In the genomic region with DNA sequence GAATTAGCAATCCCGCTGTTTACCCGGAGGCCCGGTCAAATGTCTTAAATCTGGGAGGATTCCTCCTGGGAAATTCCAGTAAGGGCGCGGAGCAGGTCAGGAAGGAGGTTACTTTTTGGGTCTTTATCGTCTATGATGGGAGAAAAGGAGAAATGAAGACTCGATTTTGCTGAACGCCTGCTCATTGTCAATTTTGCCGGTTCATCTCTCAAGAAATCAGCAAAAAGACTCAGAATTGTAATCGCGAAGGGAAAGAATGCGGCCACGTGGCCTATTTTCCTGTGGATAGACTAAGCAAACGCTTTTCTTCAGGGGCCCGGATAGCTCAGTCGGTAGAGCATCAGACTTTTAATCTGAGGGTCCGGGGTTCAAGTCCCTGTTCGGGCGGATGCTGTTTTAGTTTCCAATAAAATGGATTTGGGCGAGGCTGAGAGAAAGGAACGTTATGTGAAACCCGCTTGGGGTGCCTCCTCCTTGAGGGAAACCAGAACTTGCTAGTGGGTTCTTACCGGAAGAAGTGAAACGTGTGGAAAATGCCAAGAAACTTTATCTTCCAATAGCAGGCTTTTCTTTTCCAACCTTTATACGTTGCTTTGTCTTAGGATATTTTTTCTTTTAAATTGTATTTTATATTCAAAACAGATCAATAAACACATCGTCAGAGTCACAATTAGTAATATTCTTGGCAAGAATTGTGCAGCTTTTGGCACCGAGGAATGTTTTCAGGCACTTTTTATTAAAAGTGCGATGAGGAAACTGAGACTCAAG, we compare ENCODE assay signal across 8 cellular contexts. TPM values are rescaled to one million over a fixed set of nuclear protein-coding genes. Genes with fewer than 3 reads are reported as not detected.
DNase-seq lines count a peak whose midpoint lies in the region; ATAC-seq and TF ChIP-seq lines count a peak whose summit lies in the region.

No MANE protein-coding gene starts in this region.

- POLR2A ChIA-PET in IMR-90 (lab: Charles Lee; ENCODE audit: unreplicated experiment): no interaction called here

- H2AK9ac ChIP-seq in IMR-90 (replicated peaks; ENCODE audit: low read depth, low read length, poor library complexity): no peak overlapping the region

- no peak overlapping the region for H2AK5ac ChIP-seq in IMR-90 (ENCODE audit: low read depth, low read length)

- H3K79me1 ChIP-seq in IMR-90 (ENCODE audit: low read depth in 1 of 2, low read length in 2 of 2): no peaks in the 10 kb centered on the region

- peaks cover 2% of the 10 kb centered on the region for H3K27me3 Mint-ChIP-seq in activated naive CD4-positive, alpha-beta T cell treated with anti-CD3 and anti-CD28 coated beads, Interleukin-2, amount 50 U/mL, for 24 hours

- no peaks in the 10 kb centered on the region for H3K9me3 Mint-ChIP-seq in activated naive CD4-positive, alpha-beta T cell treated with anti-CD3 and anti-CD28 coated beads, Interleukin-2, amount 50 U/mL, for 24 hours

- H3K4me3 Mint-ChIP-seq in activated naive CD4-positive, alpha-beta T cell treated with anti-CD3 and anti-CD28 coated beads, Interleukin-2, amount 50 U/mL, for 24 hours: peak overlapping the region; percentile 79

- peak overlapping the region; percentile 57 for H3K9ac ChIP-seq in IMR-90 (ENCODE audit: low read depth, low read length)

- dilution Hi-C loops in IMR-90 (cut with HindIII; ENCODE audit: low sequenced_read_pairs, unreplicated experiment): no loop called here

- H3K27ac ChIP-seq in IMR-90 (ENCODE audit: insufficient read depth, low read length) (peak overlapping the region; percentile 31; the same call in 1 of the 2 replicates), SJSA1 (peak overlapping the region; percentile 1)

- peak overlapping the region in 1 of 2 experiments; percentile 67; a peak in 2 of 4 replicates for H4K8ac ChIP-seq in IMR-90 (ENCODE audit: low read depth in 2 of 2, low read length in 2 of 2)

- peak overlapping the region; percentile 82 for H2BK120ac ChIP-seq in IMR-90 (ENCODE audit: low read depth, low read length)

- 3% methylated on average over 18 of the region's 28 CpGs; no CpG with 5 or more reads in 1 of the 2 experiments for WGBS in IMR-90 (ENCODE audit: extremely low coverage in 2 of 2, insufficient read length in 1 of 2), 2 experiments

- H3K4me2 ChIP-seq in IMR-90 (ENCODE audit: low read depth, low read length): peak overlapping the region; percentile 63

- peak overlapping the region; percentile 51 for H4K91ac ChIP-seq in IMR-90 (ENCODE audit: insufficient read depth, low read depth, low read length)

- CTCF ChIA-PET in IMR-90 (lab: Yijun Ruan, JAX): no interaction called here

- peak overlapping the region; percentile 36; the same call in 1 of the 2 replicates for H2BK20ac ChIP-seq in IMR-90 (ENCODE audit: low read depth, low read length)

- no peaks in the 10 kb centered on the region for H3K9me1 ChIP-seq in IMR-90 (ENCODE audit: insufficient read depth, low read length)

- H2AFZ ChIP-seq in IMR-90 (replicated peaks; ENCODE audit: low read length, poor library complexity): peak overlapping the region; percentile 90

- H3K4me1 ChIP-seq in IMR-90 (ENCODE audit: control insufficient read depth, insufficient read depth, low read length) (peaks cover 3% of the 10 kb centered on the region; the same call in 1 of the 2 replicates), SJSA1 (replicated peaks) (peaks cover 9% of the 10 kb centered on the region)

- no peak for TF ChIP-seq CTCF in IMR-90 (conservative IDR thresholded peaks at IDR 0.05; ENCODE audit: low read depth, low read length)

- no peak for TF ChIP-seq RAD21 in IMR-90 (IDR thresholded peaks at IDR 0.05; ENCODE audit: low read length)

- peak overlapping the region; percentile 62; the same call in 1 of the 2 replicates for H3K56ac ChIP-seq in IMR-90 (ENCODE audit: extremely low read depth, insufficient read depth, low read length)

- peak; percentile 60 for ATAC-seq in IMR-90 (ENCODE audit: low read depth)
- peak; percentile 44 for ATAC-seq in left ventricle myocardium superior
- no peak for ATAC-seq in GM18870 (IDR thresholded peaks at IDR 0.05; ENCODE audit: unreplicated experiment)
- no peak for ATAC-seq in GM18517 (IDR thresholded peaks at IDR 0.05; ENCODE audit: unreplicated experiment)

- H3K4ac ChIP-seq in IMR-90 (ENCODE audit: low read depth, low read length): peak overlapping the region; percentile 51; the same call in 1 of the 2 replicates

- peak overlapping the region; percentile 16; the same call in 1 of the 3 replicates for H2BK15ac ChIP-seq in IMR-90 (ENCODE audit: low read depth, low read length)

- no peaks in the 10 kb centered on the region for H3K36me3 ChIP-seq in IMR-90 (ENCODE audit: control insufficient read depth, insufficient read depth, low read length)
- H3K36me3 ChIP-seq in SJSA1: no peaks in the 10 kb centered on the region

- no peak for TF ChIP-seq POLR2A in IMR-90 (IDR thresholded peaks at IDR 0.05; ENCODE audit: low read depth, low read length)

- H3K27me3 ChIP-seq in IMR-90 (ENCODE audit: control insufficient read depth, insufficient read depth, low read length) (no peaks in the 10 kb centered on the region), SJSA1 (replicated peaks) (no peaks in the 10 kb centered on the region)

- H2BK5ac ChIP-seq in IMR-90 (ENCODE audit: low read depth, low read length, poor library complexity, severe bottlenecking): peak overlapping the region; percentile 39

- no peaks in the 10 kb centered on the region for H3K36me3 Mint-ChIP-seq in activated naive CD4-positive, alpha-beta T cell treated with anti-CD3 and anti-CD28 coated beads, Interleukin-2, amount 50 U/mL, for 24 hours

- peaks cover 43% of the 10 kb centered on the region for H3K4me1 Mint-ChIP-seq in activated naive CD4-positive, alpha-beta T cell treated with anti-CD3 and anti-CD28 coated beads, Interleukin-2, amount 50 U/mL, for 24 hours

- peak overlapping the region; percentile 28; the same call in 1 of the 2 replicates for H3K18ac ChIP-seq in IMR-90 (ENCODE audit: low read depth, low read length)

- H3K9me3 ChIP-seq in IMR-90 (ENCODE audit: control insufficient read depth, insufficient read depth, low read length): no peaks in the 10 kb centered on the region
- no peaks in the 10 kb centered on the region for H3K9me3 ChIP-seq in SJSA1 (replicated peaks)

- H3K23ac ChIP-seq in IMR-90 (ENCODE audit: low read depth, low read length): peak overlapping the region; percentile 82

- H3K14ac ChIP-seq in IMR-90 (replicated peaks; ENCODE audit: low read depth, low read length): peak overlapping the region; percentile 77

- peak; percentile 85 for DNase-seq in G401 (ENCODE audit: low spot score)
- peak; percentile 93 for DNase-seq in IMR-90
- peak; percentile 92 to 95 for DNase-seq in SJSA1 (ENCODE audit: low read depth in 1 of 2, low spot score in 2 of 2)
- peak; percentile 47 for DNase-seq in left ventricle myocardium superior
- peak; percentile 59 for DNase-seq in renal cortical epithelial cell (ENCODE audit: low read depth)

- no peaks in the 10 kb centered on the region; the same call in none of the 2 replicates for H4K20me1 ChIP-seq in IMR-90 (ENCODE audit: insufficient read depth, low read length)

- peak overlapping the region; percentile 19; the same call in 1 of the 2 replicates for H4K5ac ChIP-seq in IMR-90 (ENCODE audit: low read depth, low read length)

- BruUV-seq in IMR-90 (replicated peaks; lab: Mats Ljungman, UMichigan): no TSS peak

- in situ Hi-C loops in G401 (cut with HindIII; ENCODE audit: low sequenced_read_pairs): no loop called here
- in situ Hi-C loops in IMR-90 (cut with MboI; ENCODE audit: low sequenced_read_pairs): loop anchor here (10.0 to 25.0 kb wide), 2 partner anchors 249 to 969 kb away; partner anchors contain the start of genes LPXN and ZFP91

- intact Hi-C loops in IMR-90 (cut with micrococcal nuclease): loop anchor here (2.0 to 10.0 kb wide), 2 partner anchors 61 to 981 kb away; partner anchors contain the start of genes LPXN and ZFP91
- intact Hi-C loops in left ventricle myocardium superior (cut with micrococcal nuclease): no loop called here

- H3K4me3 ChIP-seq in IMR-90 (ENCODE audit: insufficient read depth, low read depth, low read length) (peak overlapping the region; percentile 45), SJSA1 (peak overlapping the region; percentile 28)

- peak overlapping the region; percentile 96 for H3K27ac Mint-ChIP-seq in activated naive CD4-positive, alpha-beta T cell treated with anti-CD3 and anti-CD28 coated beads, Interleukin-2, amount 50 U/mL, for 24 hours

TF ChIP-seq in IMR-90, 13 proteins besides CTCF, POLR2A, EP300 and RAD21 (continues in another document):
- peak; percentile 82; the same call in 1 of the 2 replicates for TF ChIP-seq FOS (IDR thresholded peaks at IDR 0.05; ENCODE audit: low read depth, low read length)
- no peak for TF ChIP-seq CEBPB (IDR thresholded peaks at IDR 0.05; ENCODE audit: low read depth, low read length)

RNA-seq across cellular contexts. Expression of gene OR4D9, which starts 45.0 kb away (rescaled TPM):
- not detected in 2 replicates for total RNA-seq in G401 (2014; rRNA removed; shearing (Covaris generic))
- total RNA-seq in IMR-90 (2012; rRNA removed) (not detected in 2 replicates), left ventricle myocardium superior (not detected), renal cortical epithelial cell (not detected in 2 replicates)
- polyA plus RNA-seq in IMR-90 (2012; rRNA removed): not detected in 2 replicates
- not detected in 2 replicates for polyA plus RNA-seq in IMR-90 (2012; cell fraction: cytosol; rRNA removed)
- polyA plus RNA-seq in IMR-90 (2012; cell fraction: nucleus; rRNA removed; ENCODE audit: low replicate concordance): not detected in 2 replicates
- not detected in 2 replicates for total RNA-seq in SJSA1 (2014; rRNA removed; shearing (Covaris generic))

RNA-seq across cellular contexts. Expression of gene OR4D11, which starts 52.9 kb away (rescaled TPM):
- total RNA-seq in G401 (2014; rRNA removed; shearing (Covaris generic)): not detected in 2 replicates
- not detected in 2 replicates for total RNA-seq in IMR-90 (2012; rRNA removed)
- not detected in 2 replicates for polyA plus RNA-seq in IMR-90 (2012; rRNA removed)
- not detected in 2 replicates for polyA plus RNA-seq in IMR-90 (2012; cell fraction: cytosol; rRNA removed)
- not detected in 2 replicates for polyA plus RNA-seq in IMR-90 (2012; cell fraction: nucleus; rRNA removed; ENCODE audit: low replicate concordance)
- not detected in 2 replicates for total RNA-seq in SJSA1 (2014; rRNA removed; shearing (Covaris generic))
- total RNA-seq in left ventricle myocardium superior: not detected
- total RNA-seq in renal cortical epithelial cell: not detected in 2 replicates

RNA-seq across cellular contexts. Expression of gene OSBP, which starts 59.3 kb away (rescaled TPM):
- total RNA-seq in G401 (2014; rRNA removed; shearing (Covaris generic)): 66.3 and 74.1 TPM in 2 replicates
- total RNA-seq in IMR-90 (2012; rRNA removed): 27.2 and 27.4 TPM in 2 replicates
- 15.4 and 22.1 TPM in 2 replicates for polyA plus RNA-seq in IMR-90 (2012; rRNA removed)
- polyA plus RNA-seq in IMR-90 (2012; cell fraction: cytosol; rRNA removed): 5.8 and 8.5 TPM in 2 replicates
- polyA plus RNA-seq in IMR-90 (2012; cell fraction: nucleus; rRNA removed; ENCODE audit: low replicate concordance): 5.2 and 32.2 TPM in 2 replicates
- 19.9 and 30.3 TPM in 2 replicates for total RNA-seq in SJSA1 (2014; rRNA removed; shearing (Covaris generic))
- total RNA-seq in left ventricle myocardium superior: 40.9 TPM
- total RNA-seq in renal cortical epithelial cell: 32.0 and 71.3 TPM in 2 replicates

Comparison
In these comparisons a context has a peak if more than half of its experiments do, and no peak if none do; other contexts are left out.
1. ATAC-seq: peak in IMR-90 (single experiment) and left ventricle myocardium superior (single experiment); none in GM18870 (single experiment) and GM18517 (single experiment).
2. Peak in every context shown above with its lines, with median percentiles within 50 percentile points of each other: DNase-seq.